In the genomic region with DNA sequence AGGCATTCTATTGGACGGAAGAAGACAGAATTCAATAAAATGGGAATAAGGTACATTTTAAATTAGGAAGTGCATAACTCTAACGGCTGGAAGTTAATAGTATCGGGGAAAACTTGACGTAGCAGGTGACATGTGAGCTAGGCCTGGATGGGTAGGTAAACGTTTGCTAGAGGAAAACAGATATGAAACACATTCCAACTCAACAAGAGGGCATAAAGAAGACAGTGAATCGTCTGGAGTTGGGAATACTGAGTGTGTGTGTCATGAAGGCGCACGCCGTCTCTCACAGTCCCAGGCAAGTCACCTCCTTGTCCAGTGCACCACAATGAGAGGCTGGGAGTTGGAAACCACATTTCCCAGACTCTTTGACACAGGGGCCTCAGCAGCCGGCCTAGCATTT, we compare ENCODE assay signal across 1 cellular context.
TF ChIP-seq lines count a peak whose summit lies in the region.

No MANE protein-coding gene starts in this region.

TF ChIP-seq in HepG2, 621 proteins besides CTCF, POLR2A, EP300 and RAD21 (continues in another document):
- TF ChIP-seq, protein P1, sequence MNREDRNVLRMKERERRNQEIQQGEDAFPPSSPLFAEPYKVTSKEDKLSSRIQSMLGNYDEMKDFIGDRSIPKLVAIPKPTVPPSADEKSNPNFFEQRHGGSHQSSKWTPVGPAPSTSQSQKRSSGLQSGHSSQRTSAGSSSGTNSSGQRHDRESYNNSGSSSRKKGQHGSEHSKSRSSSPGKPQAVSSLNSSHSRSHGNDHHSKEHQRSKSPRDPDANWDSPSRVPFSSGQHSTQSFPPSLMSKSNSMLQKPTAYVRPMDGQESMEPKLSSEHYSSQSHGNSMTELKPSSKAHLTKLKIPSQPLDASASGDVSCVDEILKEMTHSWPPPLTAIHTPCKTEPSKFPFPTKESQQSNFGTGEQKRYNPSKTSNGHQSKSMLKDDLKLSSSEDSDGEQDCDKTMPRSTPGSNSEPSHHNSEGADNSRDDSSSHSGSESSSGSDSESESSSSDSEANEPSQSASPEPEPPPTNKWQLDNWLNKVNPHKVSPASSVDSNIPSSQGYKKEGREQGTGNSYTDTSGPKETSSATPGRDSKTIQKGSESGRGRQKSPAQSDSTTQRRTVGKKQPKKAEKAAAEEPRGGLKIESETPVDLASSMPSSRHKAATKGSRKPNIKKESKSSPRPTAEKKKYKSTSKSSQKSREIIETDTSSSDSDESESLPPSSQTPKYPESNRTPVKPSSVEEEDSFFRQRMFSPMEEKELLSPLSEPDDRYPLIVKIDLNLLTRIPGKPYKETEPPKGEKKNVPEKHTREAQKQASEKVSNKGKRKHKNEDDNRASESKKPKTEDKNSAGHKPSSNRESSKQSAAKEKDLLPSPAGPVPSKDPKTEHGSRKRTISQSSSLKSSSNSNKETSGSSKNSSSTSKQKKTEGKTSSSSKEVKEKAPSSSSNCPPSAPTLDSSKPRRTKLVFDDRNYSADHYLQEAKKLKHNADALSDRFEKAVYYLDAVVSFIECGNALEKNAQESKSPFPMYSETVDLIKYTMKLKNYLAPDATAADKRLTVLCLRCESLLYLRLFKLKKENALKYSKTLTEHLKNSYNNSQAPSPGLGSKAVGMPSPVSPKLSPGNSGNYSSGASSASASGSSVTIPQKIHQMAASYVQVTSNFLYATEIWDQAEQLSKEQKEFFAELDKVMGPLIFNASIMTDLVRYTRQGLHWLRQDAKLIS (CRISPR knock-in tag; IDR thresholded peaks at IDR 0.05), result no peak
- TF ChIP-seq, protein P2, sequence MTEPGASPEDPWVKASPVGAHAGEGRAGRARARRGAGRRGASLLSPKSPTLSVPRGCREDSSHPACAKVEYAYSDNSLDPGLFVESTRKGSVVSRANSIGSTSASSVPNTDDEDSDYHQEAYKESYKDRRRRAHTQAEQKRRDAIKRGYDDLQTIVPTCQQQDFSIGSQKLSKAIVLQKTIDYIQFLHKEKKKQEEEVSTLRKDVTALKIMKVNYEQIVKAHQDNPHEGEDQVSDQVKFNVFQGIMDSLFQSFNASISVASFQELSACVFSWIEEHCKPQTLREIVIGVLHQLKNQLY (CRISPR knock-in tag; IDR thresholded peaks at IDR 0.05), result peak; percentile 72
- TF ChIP-seq JUN (CRISPR knock-in tag; IDR thresholded peaks at IDR 0.05), result 0 out of 2 replicates have a peak, but pooled peaks have one; percentile 22
- peak; percentile 54; the same call in 1 of the 2 replicates for TF ChIP-seq FOXA3 (CRISPR knock-in tag; IDR thresholded peaks at IDR 0.05)
- peak; percentile 27; the same call in 1 of the 2 replicates for TF ChIP-seq SAP130 (CRISPR knock-in tag; IDR thresholded peaks at IDR 0.05; ENCODE audit: low read depth)
- peak; percentile 41; the same call in 1 of the 2 replicates for TF ChIP-seq MEIS1 (CRISPR knock-in tag; IDR thresholded peaks at IDR 0.05; ENCODE audit: borderline replicate concordance)
- no peak for TF ChIP-seq ZNF768 (CRISPR knock-in tag; IDR thresholded peaks at IDR 0.05)
- TF ChIP-seq NCOA2 (CRISPR knock-in tag; IDR thresholded peaks at IDR 0.05), result no peak
- no peak for TF ChIP-seq HMG20B (CRISPR knock-in tag; conservative IDR thresholded peaks at IDR 0.05)
- no peak for TF ChIP-seq SAFB2 (CRISPR knock-in tag; IDR thresholded peaks at IDR 0.05; ENCODE audit: borderline replicate concordance, low read depth)
- TF ChIP-seq KMT2A (CRISPR knock-in tag; IDR thresholded peaks at IDR 0.05), result 0 out of 2 replicates have a peak, but pooled peaks have one; percentile 7
- no peak for TF ChIP-seq PCBP2 (optimal IDR thresholded peaks at IDR 0.05; ENCODE audit: low read depth, low read length, poor library complexity, severe bottlenecking)
- TF ChIP-seq ZNF607 (CRISPR knock-in tag; IDR thresholded peaks at IDR 0.05; ENCODE audit: borderline replicate concordance), result no peak
- TF ChIP-seq, protein P3, sequence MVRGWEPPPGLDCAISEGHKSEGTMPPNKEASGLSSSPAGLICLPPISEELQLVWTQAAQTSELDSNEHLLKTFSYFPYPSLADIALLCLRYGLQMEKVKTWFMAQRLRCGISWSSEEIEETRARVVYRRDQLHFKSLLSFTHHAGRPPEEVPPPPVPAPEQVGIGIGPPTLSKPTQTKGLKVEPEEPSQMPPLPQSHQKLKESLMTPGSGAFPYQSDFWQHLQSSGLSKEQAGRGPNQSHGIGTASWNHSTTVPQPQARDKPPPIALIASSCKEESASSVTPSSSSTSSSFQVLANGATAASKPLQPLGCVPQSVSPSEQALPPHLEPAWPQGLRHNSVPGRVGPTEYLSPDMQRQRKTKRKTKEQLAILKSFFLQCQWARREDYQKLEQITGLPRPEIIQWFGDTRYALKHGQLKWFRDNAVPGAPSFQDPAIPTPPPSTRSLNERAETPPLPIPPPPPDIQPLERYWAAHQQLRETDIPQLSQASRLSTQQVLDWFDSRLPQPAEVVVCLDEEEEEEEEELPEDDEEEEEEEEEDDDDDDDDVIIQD (CRISPR knock-in tag; IDR thresholded peaks at IDR 0.05; ENCODE audit: low read depth), result peak; percentile 98
- TF ChIP-seq ZNF292 (CRISPR knock-in tag; IDR thresholded peaks at IDR 0.05; ENCODE audit: borderline replicate concordance, low read depth), result no peak
- no peak for TF ChIP-seq NR2F6 (IDR thresholded peaks at IDR 0.05)
- peak; percentile 27; the same call in 1 of the 2 replicates for TF ChIP-seq NR2F6 (CRISPR knock-in tag; IDR thresholded peaks at IDR 0.05)
- TF ChIP-seq NFRKB (IDR thresholded peaks at IDR 0.05), result no peak
- TF ChIP-seq, protein P4, sequence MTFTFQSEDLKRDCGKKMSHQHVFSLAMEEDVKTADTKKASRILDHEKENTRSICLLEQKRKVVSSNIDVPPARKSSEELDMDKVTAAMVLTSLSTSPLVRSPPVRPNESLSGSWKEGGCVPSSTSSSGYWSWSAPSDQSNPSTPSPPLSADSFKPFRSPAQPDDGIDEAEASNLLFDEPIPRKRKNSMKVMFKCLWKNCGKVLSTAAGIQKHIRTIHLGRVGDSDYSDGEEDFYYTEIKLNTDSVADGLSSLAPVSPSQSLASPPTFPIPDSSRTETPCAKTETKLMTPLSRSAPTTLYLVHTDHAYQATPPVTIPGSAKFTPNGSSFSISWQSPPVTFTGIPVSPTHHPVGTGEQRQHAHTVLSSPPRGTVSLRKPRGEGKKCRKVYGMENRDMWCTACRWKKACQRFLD (CRISPR knock-in tag; IDR thresholded peaks at IDR 0.05; ENCODE audit: borderline replicate concordance), result no peak
- no peak for TF ChIP-seq SP4 (CRISPR knock-in tag; IDR thresholded peaks at IDR 0.05)
- TF ChIP-seq POGZ (CRISPR knock-in tag; IDR thresholded peaks at IDR 0.05), result peak; percentile 67
- no peak for TF ChIP-seq PITX1 (CRISPR knock-in tag; IDR thresholded peaks at IDR 0.05)
- TF ChIP-seq ZBTB20 (CRISPR knock-in tag; IDR thresholded peaks at IDR 0.05; ENCODE audit: borderline replicate concordance, low read depth), result no peak
- TF ChIP-seq ZBTB38 (CRISPR knock-in tag; IDR thresholded peaks at IDR 0.05), result peak; percentile 70; the same call in 1 of the 2 replicates
- TF ChIP-seq ZNF33A (CRISPR knock-in tag; IDR thresholded peaks at IDR 0.05; ENCODE audit: borderline replicate concordance), result no peak
- no peak for TF ChIP-seq NFYB (CRISPR knock-in tag; IDR thresholded peaks at IDR 0.05)
- TF ChIP-seq CREB1 (IDR thresholded peaks at IDR 0.05), result no peak
- 0 out of 2 replicates have a peak, but pooled peaks have one; percentile 27 for TF ChIP-seq CREB1 (CRISPR knock-in tag; IDR thresholded peaks at IDR 0.05)
- TF ChIP-seq ZFP90 (CRISPR knock-in tag; IDR thresholded peaks at IDR 0.05; ENCODE audit: borderline replicate concordance), result no peak
- no peak for TF ChIP-seq TBP (CRISPR knock-in tag; IDR thresholded peaks at IDR 0.05)
- TF ChIP-seq, protein P5, sequence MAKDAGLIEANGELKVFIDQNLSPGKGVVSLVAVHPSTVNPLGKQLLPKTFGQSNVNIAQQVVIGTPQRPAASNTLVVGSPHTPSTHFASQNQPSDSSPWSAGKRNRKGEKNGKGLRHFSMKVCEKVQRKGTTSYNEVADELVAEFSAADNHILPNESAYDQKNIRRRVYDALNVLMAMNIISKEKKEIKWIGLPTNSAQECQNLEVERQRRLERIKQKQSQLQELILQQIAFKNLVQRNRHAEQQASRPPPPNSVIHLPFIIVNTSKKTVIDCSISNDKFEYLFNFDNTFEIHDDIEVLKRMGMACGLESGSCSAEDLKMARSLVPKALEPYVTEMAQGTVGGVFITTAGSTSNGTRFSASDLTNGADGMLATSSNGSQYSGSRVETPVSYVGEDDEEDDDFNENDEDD (CRISPR knock-in tag; IDR thresholded peaks at IDR 0.05; ENCODE audit: borderline replicate concordance), result no peak
- 0 out of 2 replicates have a peak, but pooled peaks have one; percentile 30 for TF ChIP-seq FOSL2 (CRISPR knock-in tag; IDR thresholded peaks at IDR 0.05)
- TF ChIP-seq ZFP37 (CRISPR knock-in tag; IDR thresholded peaks at IDR 0.05; ENCODE audit: borderline replicate concordance), result no peak
- no peak for TF ChIP-seq ZNF235 (CRISPR knock-in tag; IDR thresholded peaks at IDR 0.05; ENCODE audit: borderline replicate concordance)
- TF ChIP-seq, protein P6, sequence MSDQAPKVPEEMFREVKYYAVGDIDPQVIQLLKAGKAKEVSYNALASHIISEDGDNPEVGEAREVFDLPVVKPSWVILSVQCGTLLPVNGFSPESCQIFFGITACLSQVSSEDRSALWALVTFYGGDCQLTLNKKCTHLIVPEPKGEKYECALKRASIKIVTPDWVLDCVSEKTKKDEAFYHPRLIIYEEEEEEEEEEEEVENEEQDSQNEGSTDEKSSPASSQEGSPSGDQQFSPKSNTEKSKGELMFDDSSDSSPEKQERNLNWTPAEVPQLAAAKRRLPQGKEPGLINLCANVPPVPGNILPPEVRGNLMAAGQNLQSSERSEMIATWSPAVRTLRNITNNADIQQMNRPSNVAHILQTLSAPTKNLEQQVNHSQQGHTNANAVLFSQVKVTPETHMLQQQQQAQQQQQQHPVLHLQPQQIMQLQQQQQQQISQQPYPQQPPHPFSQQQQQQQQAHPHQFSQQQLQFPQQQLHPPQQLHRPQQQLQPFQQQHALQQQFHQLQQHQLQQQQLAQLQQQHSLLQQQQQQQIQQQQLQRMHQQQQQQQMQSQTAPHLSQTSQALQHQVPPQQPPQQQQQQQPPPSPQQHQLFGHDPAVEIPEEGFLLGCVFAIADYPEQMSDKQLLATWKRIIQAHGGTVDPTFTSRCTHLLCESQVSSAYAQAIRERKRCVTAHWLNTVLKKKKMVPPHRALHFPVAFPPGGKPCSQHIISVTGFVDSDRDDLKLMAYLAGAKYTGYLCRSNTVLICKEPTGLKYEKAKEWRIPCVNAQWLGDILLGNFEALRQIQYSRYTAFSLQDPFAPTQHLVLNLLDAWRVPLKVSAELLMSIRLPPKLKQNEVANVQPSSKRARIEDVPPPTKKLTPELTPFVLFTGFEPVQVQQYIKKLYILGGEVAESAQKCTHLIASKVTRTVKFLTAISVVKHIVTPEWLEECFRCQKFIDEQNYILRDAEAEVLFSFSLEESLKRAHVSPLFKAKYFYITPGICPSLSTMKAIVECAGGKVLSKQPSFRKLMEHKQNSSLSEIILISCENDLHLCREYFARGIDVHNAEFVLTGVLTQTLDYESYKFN (CRISPR knock-in tag; conservative IDR thresholded peaks at IDR 0.05), result peak; percentile 35; the same call in 1 of the 2 replicates
- TF ChIP-seq, protein P7, sequence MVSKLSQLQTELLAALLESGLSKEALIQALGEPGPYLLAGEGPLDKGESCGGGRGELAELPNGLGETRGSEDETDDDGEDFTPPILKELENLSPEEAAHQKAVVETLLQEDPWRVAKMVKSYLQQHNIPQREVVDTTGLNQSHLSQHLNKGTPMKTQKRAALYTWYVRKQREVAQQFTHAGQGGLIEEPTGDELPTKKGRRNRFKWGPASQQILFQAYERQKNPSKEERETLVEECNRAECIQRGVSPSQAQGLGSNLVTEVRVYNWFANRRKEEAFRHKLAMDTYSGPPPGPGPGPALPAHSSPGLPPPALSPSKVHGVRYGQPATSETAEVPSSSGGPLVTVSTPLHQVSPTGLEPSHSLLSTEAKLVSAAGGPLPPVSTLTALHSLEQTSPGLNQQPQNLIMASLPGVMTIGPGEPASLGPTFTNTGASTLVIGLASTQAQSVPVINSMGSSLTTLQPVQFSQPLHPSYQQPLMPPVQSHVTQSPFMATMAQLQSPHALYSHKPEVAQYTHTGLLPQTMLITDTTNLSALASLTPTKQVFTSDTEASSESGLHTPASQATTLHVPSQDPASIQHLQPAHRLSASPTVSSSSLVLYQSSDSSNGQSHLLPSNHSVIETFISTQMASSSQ (IDR thresholded peaks at IDR 0.05; ENCODE audit: low read depth), result no peak
- TF ChIP-seq, protein P7 (CRISPR knock-in tag; IDR thresholded peaks at IDR 0.05; ENCODE audit: borderline replicate concordance), result peak; percentile 24; the same call in 1 of the 2 replicates
- TF ChIP-seq TEAD3 (CRISPR knock-in tag; optimal IDR thresholded peaks at IDR 0.05; ENCODE audit: borderline replicate concordance), result peak; percentile 62
- TF ChIP-seq ZNF841 (CRISPR knock-in tag; IDR thresholded peaks at IDR 0.05; ENCODE audit: borderline replicate concordance), result no peak
- TF ChIP-seq GATAD2A (CRISPR knock-in tag; IDR thresholded peaks at IDR 0.05), result 0 out of 2 replicates have a peak, but pooled peaks have one; percentile 50
